In genomic region chr2:216934623-216935022, GRCh38 we compare ENCODE assay signal across 20 cellular contexts.
"Had no signal": no experiment of that assay in that cellular context is flagged by ENCODE, and none has a peak within 500 bp of the region (broad histone marks: within the 10 kb centered on the region; RNA-seq: fewer than 3 reads in every experiment).

No MANE protein-coding gene starts in this region.

- DNase-seq: activated CD4-positive, alpha-beta T cell treated with anti-CD3 and anti-CD28 coated beads for 1 hour; activated CD4-positive, alpha-beta T cell treated with anti-CD3 and anti-CD28 coated beads, Interleukin-2, amount 50 U/mL, for 1 hour; activated CD8-positive, alpha-beta T cell treated with anti-CD3 and anti-CD28 coated beads, Interleukin-2, amount 10 ng/mL, durations not matched to agents 7 days and 5 days; aorta; brain microvascular endothelial cell; central memory CD4-positive, alpha-beta T cell; dermis blood vessel endothelial cell; effector CD8-positive, alpha-beta T cell; erythroblast; foreskin fibroblast; kidney; natural killer cell; stimulated activated CD4-positive, alpha-beta T cell treated with anti-CD3 and anti-CD28 coated beads, Interleukin-4, amount 100 ng/mL, for 24 hours; T-helper 1 cell; uterus had no signal

- H3K4me3 ChIP-seq: lung, tibial nerve, uterus had no signal

- H3K27ac ChIP-seq: brain microvascular endothelial cell, uterus, WERI-Rb-1 had no signal

- H3K4me1 Mint-ChIP-seq: natural killer cell had no signal

- H3K4me3 Mint-ChIP-seq: activated CD8-positive, alpha-beta T cell treated with anti-CD3 and anti-CD28 coated beads, Interleukin-2, amount 10 ng/mL, durations not matched to agents 7 days and 5 days; natural killer cell; stimulated activated naive CD8-positive, alpha-beta T cell treated with anti-CD3 and anti-CD28 coated beads, Interleukin-15, Interleukin-2, amounts not matched to agents 100 ng/mL and 50 ng/mL, for 24 hours had no signal

- H3K27ac Mint-ChIP-seq: activated CD8-positive, alpha-beta T cell treated with anti-CD3 and anti-CD28 coated beads, Interleukin-2, amount 10 ng/mL, durations not matched to agents 7 days and 5 days; activated naive CD4-positive, alpha-beta T cell treated with anti-CD3 and anti-CD28 coated beads, Interleukin-2, amount 50 U/mL, for 72 hours; natural killer cell; stimulated activated naive CD8-positive, alpha-beta T cell treated with anti-CD3 and anti-CD28 coated beads, Interleukin-15, Interleukin-2, amounts not matched to agents 100 ng/mL and 50 ng/mL, for 24 hours had no signal

- H3K9me3 Mint-ChIP-seq: activated naive CD4-positive, alpha-beta T cell treated with anti-CD3 and anti-CD28 coated beads, Interleukin-2, amount 50 U/mL, for 72 hours; natural killer cell had no signal

- H3K36me3 ChIP-seq: brain microvascular endothelial cell, tibial nerve, uterus, WERI-Rb-1 had no signal

- H3K27me3 ChIP-seq: brain microvascular endothelial cell, tibial nerve, uterus had no signal

- H3K9me3 ChIP-seq: tibial nerve, uterus had no signal

- ATAC-seq: activated CD8-positive, alpha-beta T cell treated with anti-CD3 and anti-CD28 coated beads, Interleukin-2, amount 10 ng/mL, durations not matched to agents 7 days and 5 days; activated naive CD4-positive, alpha-beta T cell treated with anti-CD3 and anti-CD28 coated beads, Interleukin-2, amount 50 U/mL, for 72 hours; natural killer cell had no signal

- H3K4me1 ChIP-seq: uterus had no signal

- H3K36me3 Mint-ChIP-seq: activated naive CD4-positive, alpha-beta T cell treated with anti-CD3 and anti-CD28 coated beads, Interleukin-2, amount 50 U/mL, for 72 hours; natural killer cell had no signal
